ENCODE assay signal across 23 cellular contexts in genomic region chr9:124688238-124688904, GRCh38.
"Had no signal": no experiment of that assay in that cellular context is flagged by ENCODE, and none has a peak within 500 bp of the region (broad histone marks: within the 10 kb centered on the region; RNA-seq: fewer than 3 reads in every experiment).

No MANE protein-coding gene starts in this region.

- H3K27ac ChIP-seq: colonic mucosa, Peyer's patch, RWPE1, VCaP had no signal

- DNase-seq: activated CD4-positive, alpha-beta memory T cell treated with anti-CD3 and anti-CD28 coated beads for 36 hours; activated CD4-positive, alpha-beta T cell treated with anti-CD3 and anti-CD28 coated beads, Interleukin-2, amount 10 ng/mL, durations not matched to agents 7 days and 5 days; activated CD4-positive, CD25-positive, alpha-beta regulatory T cell; activated CD8-positive, alpha-beta memory T cell treated with anti-CD3 and anti-CD28 coated beads for 24 hours; activated effector memory CD4-positive, alpha-beta T cell treated with anti-CD3 and anti-CD28 coated beads, Interleukin-2, amount 50 U/mL, for 16 hours; activated naive CD4-positive, alpha-beta T cell treated with Interleukin-2 at 50 U/mL for 16 hours; activated T-cell treated with anti-CD3 and anti-CD28 coated beads, Interleukin-2, amount 50 U/mL, for 4 hours; colonic mucosa; KBM-7; NCI-H1105 treated with DMSO at 0.1 percent for 48 hours; NCI-H1436 treated with DMSO at 0.1 percent for 48 hours; NCI-H187; NCI-H2081 treated with DMSO at 0.1 percent for 48 hours; NCI-H446; NCI-H524; Peyer's patch; SHP77; T-cell; T-helper 2 cell; T1000 had no signal

- H3K4me3 ChIP-seq: colonic mucosa, Peyer's patch had no signal

- H3K27me3 ChIP-seq: colonic mucosa, Peyer's patch had no signal

- H3K4me1 ChIP-seq: colonic mucosa, Peyer's patch had no signal

- ATAC-seq: activated naive CD4-positive, alpha-beta T cell treated with anti-CD3 and anti-CD28 coated beads, Interleukin-2, amount 50 U/mL, for 72 hours; activated T-cell treated with anti-CD3 and anti-CD28 coated beads, Interleukin-2, amount 50 U/mL, for 4 hours; T-cell had no signal

- H3K9me3 ChIP-seq: colonic mucosa, Peyer's patch had no signal

- H3K36me3 ChIP-seq: colonic mucosa, Peyer's patch had no signal
